In genomic region chr1:43783096-43783670, GRCh38 we compare ENCODE assay signal across 2 cellular contexts.
TF ChIP-seq lines count a peak whose summit lies in the region.

No MANE protein-coding gene starts in this region.

TF ChIP-seq in IMR-90, 13 proteins besides CTCF, POLR2A, EP300 and RAD21:
- TF ChIP-seq ELK1 (IDR thresholded peaks at IDR 0.05; ENCODE audit: borderline replicate concordance, low read depth, low read length) (no peak), MAFK (IDR thresholded peaks at IDR 0.05; ENCODE audit: low read depth, low read length) (no peak), FOS (IDR thresholded peaks at IDR 0.05; ENCODE audit: low read depth, low read length) (no peak), RCOR1 (IDR thresholded peaks at IDR 0.05; ENCODE audit: insufficient replicate concordance, low read length) (no peak), MXI1 (IDR thresholded peaks at IDR 0.05; ENCODE audit: borderline replicate concordance, low read depth, low read length) (no peak), RFX5 (IDR thresholded peaks at IDR 0.05; ENCODE audit: low read depth, low read length) (no peak), USF2 (IDR thresholded peaks at IDR 0.05; ENCODE audit: low read depth, low read length) (no peak), CHD1 (IDR thresholded peaks at IDR 0.05; ENCODE audit: low read depth, low read length) (no peak), BHLHE40 (IDR thresholded peaks at IDR 0.05; ENCODE audit: low read depth, low read length) (no peak), NFE2L2 (IDR thresholded peaks at IDR 0.05; ENCODE audit: low read depth, low read length) (no peak), SMC3 (IDR thresholded peaks at IDR 0.05; ENCODE audit: low read depth, low read length) (no peak), CEBPB (IDR thresholded peaks at IDR 0.05; ENCODE audit: low read depth, low read length) (no peak), MAZ (IDR thresholded peaks at IDR 0.05; ENCODE audit: borderline replicate concordance, low read depth, low read length) (no peak)

TF ChIP-seq in H1, 55 proteins besides CTCF, POLR2A, EP300 and RAD21:
- TF ChIP-seq TBP (IDR thresholded peaks at IDR 0.05; ENCODE audit: low read depth, low read length) (no peak), GABPA (IDR thresholded peaks at IDR 0.05; ENCODE audit: borderline replicate concordance, insufficient read depth, low read length) (no peak), KDM5A (IDR thresholded peaks at IDR 0.05; ENCODE audit: low read length) (no peak), CEBPB (IDR thresholded peaks at IDR 0.05; ENCODE audit: low read depth, low read length) (no peak), ATF3 (IDR thresholded peaks at IDR 0.05; ENCODE audit: insufficient read depth, low read depth, low read length) (no peak), RXRA (IDR thresholded peaks at IDR 0.05; ENCODE audit: insufficient read depth, low read depth, low read length) (no peak)
